ENCODE assay signal across 10 cellular contexts in genomic region chr17:4901648-4902344, GRCh38. TPM values are rescaled to one million over a fixed set of nuclear protein-coding genes. Genes with fewer than 3 reads are reported as not detected.
DNase-seq lines count a peak whose midpoint lies in the region; ATAC-seq lines count a peak whose summit lies in the region.
"Had no signal": no experiment of that assay in that cellular context is flagged by ENCODE, and none has a peak within 500 bp of the region (broad histone marks: within the 10 kb centered on the region; RNA-seq: fewer than 3 reads in every experiment).

No MANE protein-coding gene starts in this region.

- in situ Hi-C loops in ACHN (cut with HindIII; ENCODE audit: low pct_ligation_motif_present, low pct_unique_long_range_greater_than_20kb, low sequenced_read_pairs): no loop called here

- H3K27me3 ChIP-seq in aorta (ENCODE audit: control insufficient read depth in 1 of 2, insufficient read depth in 2 of 2, low read length in 1 of 2): no peaks in the 10 kb centered on the region

- no peaks in the 10 kb centered on the region for H3K9me3 ChIP-seq in aorta (ENCODE audit: control insufficient read depth, low read length)

- H3K9me3 Mint-ChIP-seq in naive B cell: no peaks in the 10 kb centered on the region

- peak overlapping the region; percentile 75 to 98 (median 90) for H3K27ac Mint-ChIP-seq in naive B cell

- peak overlapping the region in 7 of 8 donors; percentile 78 to 95 (median 89) for H3K4me3 Mint-ChIP-seq in naive B cell

- peaks cover 0 to 8% of the 10 kb centered on the region in 2 donors for H3K36me3 Mint-ChIP-seq in naive B cell

- peaks cover 7 to 25% (median 23%) of the 10 kb centered on the region in 3 donors for H3K27me3 Mint-ChIP-seq in naive B cell

- peak overlapping the region; percentile 93 for H3K27ac ChIP-seq in cingulate gyrus (ENCODE audit: low read depth, low read length)
- H3K27ac ChIP-seq in aorta (ENCODE audit: low read depth in 1 of 2, low read length in 2 of 2): no peak overlapping the region

- no peak overlapping the region for H3K4me3 ChIP-seq in aorta (ENCODE audit: low read length in 2 of 2)

- ATAC-seq in Right ventricle myocardium inferior (peak; percentile 45), naive B cell (ENCODE audit: low read depth in 2 of 2) (peak in 1 of 2 donors; percentile 34), aorta (ENCODE audit: low FRiP score) (peak; percentile 83)
- ATAC-seq: left colon had no signal

- DNase-seq in Right ventricle myocardium inferior (ENCODE audit: missing footprints) (peak; percentile 88), cardiac septum (ENCODE audit: low spot score) (no peak), naive B cell (peak; percentile 24), aorta (peak in 1 of 2 donors; percentile 75), NCI-H1048 (lab: John Stamatoyannopoulos, UW) (no peak), ACHN (no peak), cerebellum (ENCODE audit: low spot score) (no peak)
- DNase-seq: NCI-H524 had no signal

- H3K4me1 ChIP-seq in aorta (ENCODE audit: control insufficient read depth in 1 of 2, insufficient read depth in 2 of 2, low read length in 2 of 2): no peaks in the 10 kb centered on the region

- intact Hi-C loops in Right ventricle myocardium inferior (cut with DNase I): loop anchor here (2.0 to 10.0 kb wide), 2 partner anchors 57 to 171 kb away; partner anchors contain the start of gene MED11
- intact Hi-C loops in cardiac septum (cut with DNase I): loop anchor here (5.0 kb wide), 1 partner anchor 189 kb away; the partner anchor contains the start of gene ARRB2
- intact Hi-C loops in aorta (cut with DNase I): loop anchor here (5.0 to 10.0 kb wide), 2 partner anchors 83 to 189 kb away; partner anchors contain the start of genes CAMTA2 (in 2 of the 2) and ARRB2 (in 1 of the 2)

- H3K36me3 ChIP-seq in aorta (ENCODE audit: control insufficient read depth in 1 of 2, insufficient read depth in 2 of 2, low read length in 1 of 2): no peaks in the 10 kb centered on the region

- H3K4me1 Mint-ChIP-seq in naive B cell: peaks cover 33 to 46% (median 38%) of the 10 kb centered on the region in 3 donors

- 39 to 48% methylated on average over 48 of the region's 48 CpGs for WGBS in aorta, 2 donors

RNA-seq across cellular contexts. Expression of gene CHRNE, which starts 1.1 kb away (rescaled TPM):
- 0.41 TPM for total RNA-seq in Right ventricle myocardium inferior
- total RNA-seq in cardiac septum: 5.5 TPM
- under 1 TPM in 5 of 6 donors, not detected in 1; 0.18 to 0.59 (median 0.37) TPM for polyA plus RNA-seq in naive B cell (ENCODE audit: low read depth in 6 of 6)
- 1 to 10 TPM in 1 of 2 donors, under 1 TPM in 1; 0.84 to 1.6 TPM for total RNA-seq in aorta
- under 1 TPM in 1 of 2 donors, not detected in 1; 0.61 TPM for polyA plus RNA-seq in aorta
- 1.5 TPM for total RNA-seq in cerebellum

RNA-seq across cellular contexts. Expression of gene C17orf107, which starts 2.5 kb away (rescaled TPM):
- total RNA-seq in Right ventricle myocardium inferior: 0.78 TPM
- total RNA-seq in cardiac septum: 0.46 TPM
- 1 to 10 TPM in 5 of 6 donors, not detected in 1; 1.6 to 2.6 (median 2.1) TPM for polyA plus RNA-seq in naive B cell (ENCODE audit: low read depth in 6 of 6)
- 1 to 10 TPM; 2.5 to 2.9 TPM for total RNA-seq in aorta
- 1 to 10 TPM in 1 of 2 donors, under 1 TPM in 1; 0.49 to 1.1 TPM for polyA plus RNA-seq in aorta
- 4.3 TPM for total RNA-seq in cerebellum

RNA-seq across cellular contexts. Expression of gene GP1BA, which starts 30.3 kb away (rescaled TPM):
- total RNA-seq in Right ventricle myocardium inferior (not detected), cardiac septum (not detected), aorta (under 1 TPM in 1 of 2 donors, not detected in 1; 0.19 TPM), cerebellum (not detected)
- polyA plus RNA-seq in naive B cell (ENCODE audit: low read depth in 6 of 6) (under 1 TPM in 4 of 6 donors, not detected in 2; 0.42 to 1.00 (median 0.56) TPM), aorta (under 1 TPM in 1 of 2 donors, not detected in 1; 0.08 TPM)
- total RNA-seq: left colon had no signal

RNA-seq across cellular contexts. Expression of gene SLC25A11, which starts 38.0 kb away (rescaled TPM):
- total RNA-seq in Right ventricle myocardium inferior: 199 TPM
- total RNA-seq in cardiac septum: 176 TPM
- 10 to 100 TPM; 61.0 to 89.1 (median 71.4) TPM for polyA plus RNA-seq in naive B cell (ENCODE audit: low read depth in 6 of 6)
- 10 to 100 TPM; 28.3 to 29.5 TPM for total RNA-seq in aorta
- polyA plus RNA-seq in aorta: 10 to 100 TPM; 31.8 to 41.6 TPM
- total RNA-seq in cerebellum: 37.2 TPM

RNA-seq across cellular contexts. Expression of gene RNF167, which starts 38.3 kb away (rescaled TPM):
- total RNA-seq in Right ventricle myocardium inferior (91.8 TPM), cardiac septum (84.7 TPM), aorta (10 to 100 TPM; 45.6 to 51.8 TPM), cerebellum (15.8 TPM)
- polyA plus RNA-seq in naive B cell (ENCODE audit: low read depth in 6 of 6) (10 to 100 TPM; 19.9 to 25.8 (median 22.7) TPM), aorta (10 to 100 TPM; 39.3 to 89.3 TPM)

Comparison
In these comparisons a context has a peak if more than half of its experiments do, and no peak if none do; other contexts are left out.
1. DNase-seq: peak in Right ventricle myocardium inferior (single experiment) and naive B cell (single experiment); none in cardiac septum (single experiment), NCI-H1048 (single experiment), ACHN (single experiment) and cerebellum (single experiment).